Comparison of ENCODE assay signal across 10 cellular contexts in the genomic region with DNA sequence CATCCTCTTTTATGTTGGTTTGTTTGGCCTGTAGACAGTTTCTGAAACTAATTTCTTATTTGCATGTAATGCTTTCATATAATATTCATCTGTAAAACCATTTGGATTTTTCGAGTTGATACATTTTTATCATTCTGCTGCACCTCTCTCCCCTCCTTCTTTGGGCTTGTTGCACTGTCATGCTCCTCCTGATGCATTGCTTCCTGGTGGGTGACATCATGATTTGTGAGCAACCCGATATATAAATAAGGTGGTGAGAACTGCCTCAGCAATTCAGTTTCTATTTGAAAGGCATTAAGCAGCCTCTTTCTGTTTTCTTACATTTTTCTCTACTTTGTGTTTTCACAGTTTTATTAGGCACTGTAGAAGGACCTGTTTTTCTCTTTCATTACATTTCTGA.
DNase-seq lines count a peak whose midpoint lies in the region; ATAC-seq lines count a peak whose summit lies in the region.
"Had no signal": no experiment of that assay in that cellular context is flagged by ENCODE, and none has a peak within 500 bp of the region (broad histone marks: within the 10 kb centered on the region; RNA-seq: fewer than 3 reads in every experiment).

No MANE protein-coding gene starts in this region.

- H3K9me3 ChIP-seq in HUES6 (ENCODE audit: control insufficient read depth, insufficient read depth, low read depth, low read length) = no peaks in the 10 kb centered on the region
- H3K9me3 ChIP-seq: esophagus muscularis mucosa, HAP-1 had no signal

- peak; percentile 14 for DNase-seq in GM04504 (ENCODE audit: low read depth)
- DNase-seq in fibroblast of gingiva (ENCODE audit: low read depth) = peak; percentile 65
- DNase-seq in cerebellar nuclear complex (lab: John Stamatoyannopoulos, UW) = no peak
- DNase-seq in retina = no peak
- no peak for DNase-seq in LoVo (ENCODE audit: low spot score)

- H3K4me1 ChIP-seq in HUES6 (ENCODE audit: control insufficient read depth, insufficient read depth, low read length) = peaks cover 20% of the 10 kb centered on the region
- H3K4me1 ChIP-seq: esophagus muscularis mucosa, HAP-1 had no signal

- H3K36me3 ChIP-seq in HUES6 (ENCODE audit: control insufficient read depth, insufficient read depth, low read length) = peaks cover 38% of the 10 kb centered on the region
- H3K36me3 ChIP-seq: esophagus muscularis mucosa, HAP-1 had no signal

- peak; percentile 30 for ATAC-seq in GM21381 (IDR thresholded peaks at IDR 0.05; ENCODE audit: unreplicated experiment)
- no peak for ATAC-seq in GM21825 (IDR thresholded peaks at IDR 0.05; ENCODE audit: unreplicated experiment)

- H3K27ac ChIP-seq in HUES6 (ENCODE audit: low read depth, low read length) = 0 out of 2 replicates have a peak overlapping the region, but pooled peaks have one; percentile 29
- H3K27ac ChIP-seq: esophagus muscularis mucosa had no signal

- no peaks in the 10 kb centered on the region for H3K27me3 ChIP-seq in HUES6 (ENCODE audit: control insufficient read depth, insufficient read depth, low read length)
- H3K27me3 ChIP-seq: esophagus muscularis mucosa had no signal

- H3K9ac ChIP-seq in HUES6 (ENCODE audit: low read length) = no peak overlapping the region

- no peak overlapping the region for H3K4me3 ChIP-seq in HUES6 (ENCODE audit: low read depth, low read length)
- H3K4me3 ChIP-seq: esophagus muscularis mucosa, HAP-1 had no signal

Comparison
In these comparisons a context has a peak if more than half of its experiments do, and no peak if none do; other contexts are left out.
1. DNase-seq: peak in GM04504 (single experiment) and fibroblast of gingiva (single experiment); none in cerebellar nuclear complex (0 of 2), retina (single experiment) and LoVo (single experiment).